In genomic region chr22:44351037-44351436, GRCh38 we compare ENCODE assay signal across 8 cellular contexts. TPM values are rescaled to one million over a fixed set of nuclear protein-coding genes. Genes with fewer than 3 reads are reported as not detected.
"Had no signal": no experiment of that assay in that cellular context is flagged by ENCODE, and none has a peak within 500 bp of the region (broad histone marks: within the 10 kb centered on the region; RNA-seq: fewer than 3 reads in every experiment).

No MANE protein-coding gene starts in this region.

- ATAC-seq: left lobe of liver had no signal

- H3K4me1 ChIP-seq: breast epithelium had no signal

- H3K4me3 ChIP-seq: dorsolateral prefrontal cortex, sigmoid colon, stomach, thoracic aorta had no signal

- H3K36me3 ChIP-seq: breast epithelium, sigmoid colon, stomach, thoracic aorta had no signal

- H3K27ac ChIP-seq: breast epithelium, dorsolateral prefrontal cortex, stomach, thoracic aorta had no signal

- H3K27me3 ChIP-seq: sigmoid colon had no signal

- DNase-seq: activated effector memory CD4-positive, alpha-beta T cell treated with anti-CD3 and anti-CD28 coated beads, Interleukin-2, amount 50 U/mL, for 16 hours; stomach had no signal

- H3K9me3 ChIP-seq: breast epithelium, sigmoid colon, stomach, thoracic aorta had no signal

RNA-seq across cellular contexts. Expression of gene SHISAL1, which starts 38.3 kb away (rescaled TPM):
- total RNA-seq: activated naive CD8-positive, alpha-beta T cell treated with anti-CD3 and anti-CD28 coated beads for 36 hours had no signal
